ENCODE assay signal across 15 cellular contexts in genomic region chr13:59991395-59991794, GRCh38.
A peak's percentile ranks its signal among the peaks of the same experiment; 100 is the strongest.
DNase-seq lines count a peak whose midpoint lies in the region; ATAC-seq and TF ChIP-seq lines count a peak whose summit lies in the region.
"Had no signal": no experiment of that assay in that cellular context is flagged by ENCODE, and none has a peak within 500 bp of the region (broad histone marks: within the 10 kb centered on the region; RNA-seq: fewer than 3 reads in every experiment).

No MANE protein-coding gene starts in this region.

- no peak overlapping the region for H3K4me2 ChIP-seq in hepatocyte
- H3K4me2 ChIP-seq: BLaER1 had no signal

- no peak for TF ChIP-seq POLR2A in sigmoid colon (IDR thresholded peaks at IDR 0.05)

- no peak overlapping the region for H2AFZ ChIP-seq in hepatocyte

- peaks cover 3% of the 10 kb centered on the region for H3K36me3 Mint-ChIP-seq in activated naive CD8-positive, alpha-beta T cell treated with anti-CD3 and anti-CD28 coated beads, Interleukin-2, amount 50 U/mL, for 24 hours (ENCODE audit: low read depth)
- H3K36me3 Mint-ChIP-seq in activated naive CD8-positive, alpha-beta T cell treated with anti-CD3 and anti-CD28 coated beads for 36 hours, result peaks cover 2% of the 10 kb centered on the region
- peaks cover 3% of the 10 kb centered on the region for H3K36me3 Mint-ChIP-seq in osteocyte (ENCODE audit: unreplicated experiment)
- H3K36me3 Mint-ChIP-seq: CD4-positive, alpha-beta memory T cell had no signal

- peak overlapping the region; percentile 32 for H3K27ac Mint-ChIP-seq in activated naive CD8-positive, alpha-beta T cell treated with anti-CD3 and anti-CD28 coated beads, Interleukin-2, amount 50 U/mL, for 24 hours
- H3K27ac Mint-ChIP-seq in activated naive CD8-positive, alpha-beta T cell treated with anti-CD3 and anti-CD28 coated beads for 36 hours, result no peak overlapping the region
- H3K27ac Mint-ChIP-seq in osteocyte (ENCODE audit: unreplicated experiment), result peak overlapping the region; percentile 2
- H3K27ac Mint-ChIP-seq: CD14-positive monocyte; CD4-positive, alpha-beta memory T cell had no signal

- no peak for DNase-seq in activated naive CD8-positive, alpha-beta T cell treated with anti-CD3 and anti-CD28 coated beads, Interleukin-2, amount 50 U/mL, for 24 hours
- DNase-seq in activated naive CD8-positive, alpha-beta T cell treated with anti-CD3 and anti-CD28 coated beads for 36 hours, result no peak
- peak; percentile 10 for DNase-seq in hepatocyte (ENCODE audit: low spot score)
- DNase-seq in osteocyte (ENCODE audit: extremely low spot score, unreplicated experiment), result no peak
- DNase-seq in NCI-H69 (lab: John Stamatoyannopoulos, UW), result no peak
- DNase-seq in GM19240 (ENCODE audit: insufficient read length, low spot score), result no peak
- DNase-seq in sigmoid colon, result no peak
- DNase-seq: 8988T; Calu3; CD4-positive, alpha-beta memory T cell; GOT3; H9; IMR-90 had no signal

- H3K4me3 Mint-ChIP-seq in activated naive CD8-positive, alpha-beta T cell treated with anti-CD3 and anti-CD28 coated beads, Interleukin-2, amount 50 U/mL, for 24 hours, result no peak overlapping the region
- no peak overlapping the region for H3K4me3 Mint-ChIP-seq in activated naive CD8-positive, alpha-beta T cell treated with anti-CD3 and anti-CD28 coated beads for 36 hours
- H3K4me3 Mint-ChIP-seq in osteocyte (ENCODE audit: unreplicated experiment), result no peak overlapping the region
- H3K4me3 Mint-ChIP-seq: CD14-positive monocyte; CD4-positive, alpha-beta memory T cell; H9 had no signal

- H3K27me3 ChIP-seq in hepatocyte (no peaks in the 10 kb centered on the region), sigmoid colon (no peaks in the 10 kb centered on the region)
- H3K27me3 ChIP-seq: BLaER1 had no signal

- H3K4me1 Mint-ChIP-seq in activated naive CD8-positive, alpha-beta T cell treated with anti-CD3 and anti-CD28 coated beads, Interleukin-2, amount 50 U/mL, for 24 hours, result no peaks in the 10 kb centered on the region
- no peaks in the 10 kb centered on the region for H3K4me1 Mint-ChIP-seq in activated naive CD8-positive, alpha-beta T cell treated with anti-CD3 and anti-CD28 coated beads for 36 hours
- peaks cover 8% of the 10 kb centered on the region for H3K4me1 Mint-ChIP-seq in osteocyte (ENCODE audit: unreplicated experiment)
- H3K4me1 Mint-ChIP-seq: CD14-positive monocyte had no signal

- H3K36me3 ChIP-seq in hepatocyte (replicated peaks; ENCODE audit: insufficient read depth, low read depth) (no peaks in the 10 kb centered on the region), sigmoid colon (no peaks in the 10 kb centered on the region)

- no peaks in the 10 kb centered on the region for H3K9me3 ChIP-seq in hepatocyte (ENCODE audit: low read depth)
- H3K9me3 ChIP-seq in sigmoid colon, result no peaks in the 10 kb centered on the region
- H3K9me3 ChIP-seq: BLaER1 had no signal

- 70% methylated on average over 2 of the region's 2 CpGs for WGBS in hepatocyte (ENCODE audit: low lambda C conversion rate, missing lambda C conversion rate)
- 94 to 95% methylated on average over 2 of the region's 2 CpGs for WGBS in sigmoid colon, 2 donors

- H3K4me1 ChIP-seq in hepatocyte (ENCODE audit: insufficient read depth) (no peaks in the 10 kb centered on the region), sigmoid colon (no peaks in the 10 kb centered on the region)
- H3K4me1 ChIP-seq: BLaER1 had no signal

- H3K9me3 Mint-ChIP-seq in activated naive CD8-positive, alpha-beta T cell treated with anti-CD3 and anti-CD28 coated beads, Interleukin-2, amount 50 U/mL, for 24 hours, result no peaks in the 10 kb centered on the region
- H3K9me3 Mint-ChIP-seq in activated naive CD8-positive, alpha-beta T cell treated with anti-CD3 and anti-CD28 coated beads for 36 hours, result peaks cover 2% of the 10 kb centered on the region
- no peaks in the 10 kb centered on the region for H3K9me3 Mint-ChIP-seq in osteocyte (ENCODE audit: unreplicated experiment)
- H3K9me3 Mint-ChIP-seq: CD4-positive, alpha-beta memory T cell; H9 had no signal

- TF ChIP-seq EP300 in sigmoid colon (IDR thresholded peaks at IDR 0.05), result no peak

- H3K4me3 ChIP-seq in hepatocyte, result no peak overlapping the region
- H3K4me3 ChIP-seq in sigmoid colon, result no peak overlapping the region
- H3K4me3 ChIP-seq: BLaER1 had no signal

- H3K27me3 Mint-ChIP-seq in activated naive CD8-positive, alpha-beta T cell treated with anti-CD3 and anti-CD28 coated beads, Interleukin-2, amount 50 U/mL, for 24 hours, result no peaks in the 10 kb centered on the region
- H3K27me3 Mint-ChIP-seq in activated naive CD8-positive, alpha-beta T cell treated with anti-CD3 and anti-CD28 coated beads for 36 hours, result no peaks in the 10 kb centered on the region
- H3K27me3 Mint-ChIP-seq in osteocyte (ENCODE audit: unreplicated experiment), result no peaks in the 10 kb centered on the region
- H3K27me3 Mint-ChIP-seq: CD4-positive, alpha-beta memory T cell had no signal

- TF ChIP-seq CTCF in hepatocyte (IDR thresholded peaks at IDR 0.05; ENCODE audit: poor library complexity) (no peak), osteocyte (IDR thresholded peaks at IDR 0.05) (no peak), sigmoid colon (IDR thresholded peaks at IDR 0.05) (no peak)

- no peak for ATAC-seq in activated naive CD8-positive, alpha-beta T cell treated with anti-CD3 and anti-CD28 coated beads, Interleukin-2, amount 50 U/mL, for 24 hours

- no peaks in the 10 kb centered on the region for H3K9me2 ChIP-seq in hepatocyte (replicated peaks; ENCODE audit: insufficient read depth)

- no peaks in the 10 kb centered on the region for H3K79me2 ChIP-seq in hepatocyte

- no peaks in the 10 kb centered on the region for H4K20me1 ChIP-seq in hepatocyte (ENCODE audit: insufficient read depth, poor library complexity, severe bottlenecking)
- H4K20me1 ChIP-seq: BLaER1 had no signal

- intact Hi-C loops in sigmoid colon (cut with DNase I), result no loop called here

- H3K27ac ChIP-seq in hepatocyte, result no peak overlapping the region
- H3K27ac ChIP-seq in sigmoid colon, result no peak overlapping the region
- H3K27ac ChIP-seq: BLaER1 had no signal
